ENCODE assay signal across 16 cellular contexts in genomic region chr15:44695274-44695673, GRCh38. TPM values are rescaled to one million over a fixed set of nuclear protein-coding genes. Genes with fewer than 3 reads are reported as not detected.
"Had no signal": no experiment of that assay in that cellular context is flagged by ENCODE, and none has a peak within 500 bp of the region (broad histone marks: within the 10 kb centered on the region; RNA-seq: fewer than 3 reads in every experiment).

No MANE protein-coding gene starts in this region.

- H3K9me3 ChIP-seq: right atrium auricular region had no signal

- H3K27ac ChIP-seq: cardiac muscle cell, left lung, right atrium auricular region had no signal

- H3K36me3 ChIP-seq: cardiac muscle cell, heart left ventricle, left lung, right atrium auricular region had no signal

- DNase-seq: activated CD4-positive, alpha-beta T cell treated with anti-CD3 and anti-CD28 coated beads, Interleukin-2, amount 10 ng/mL, durations not matched to agents 24 days and 14 days; activated naive CD4-positive, alpha-beta T cell; heart left ventricle; islet precursor cell; left lung; posterior cingulate gyrus; stimulated activated CD4-positive, alpha-beta T cell treated with anti-CD3 and anti-CD28 coated beads, Interleukin-1b, Interleukin-23, amount 100 ng/mL, for 48 hours; stimulated activated naive CD4-positive, alpha-beta T cell; substantia nigra; trophoblast cell had no signal

- H3K27ac Mint-ChIP-seq: activated CD4-positive, alpha-beta T cell treated with anti-CD3 and anti-CD28 coated beads, Interleukin-2, amount 10 ng/mL, durations not matched to agents 24 days and 14 days; activated T-helper 1 cell treated with anti-CD3 and anti-CD28 coated beads, Interleukin-12 subunit alpha, Interleukin-12 subunit beta, Interleukin-2, Interleukin-4 antibody, amounts not matched to agents 30 ng/mL and 10 ng/mL and 1 ng/mL, durations not matched to agents 14 hours and 24 hours and 36 hours; WTC11 had no signal

- H3K27me3 ChIP-seq: cardiac muscle cell, heart left ventricle, left lung, right atrium auricular region had no signal

- H3K4me3 ChIP-seq: cardiac muscle cell, heart left ventricle, left lung, right atrium auricular region had no signal

- H3K4me1 ChIP-seq: left lung, right atrium auricular region had no signal

- H3K4me3 Mint-ChIP-seq: activated CD4-positive, alpha-beta T cell treated with anti-CD3 and anti-CD28 coated beads, Interleukin-2, amount 10 ng/mL, durations not matched to agents 24 days and 14 days; activated T-helper 1 cell treated with anti-CD3 and anti-CD28 coated beads, Interleukin-12 subunit alpha, Interleukin-12 subunit beta, Interleukin-2, Interleukin-4 antibody, amounts not matched to agents 30 ng/mL and 10 ng/mL and 1 ng/mL, durations not matched to agents 14 hours and 24 hours and 36 hours; WTC11 had no signal

- H3K4me1 Mint-ChIP-seq: WTC11 had no signal

- ATAC-seq: heart left ventricle, left lung, WTC11 had no signal

- H3K36me3 Mint-ChIP-seq: WTC11 had no signal

RNA-seq across cellular contexts. Expression of gene PATL2, which starts 15.8 kb away (rescaled TPM):
- total RNA-seq: frontal cortex had no signal
- polyA plus RNA-seq: neural cell had no signal
